In genomic region chr11:10526974-10527918, GRCh38 we compare ENCODE assay signal across 10 cellular contexts. TPM values are rescaled to one million over a fixed set of nuclear protein-coding genes. Genes with fewer than 3 reads are reported as not detected.
DNase-seq lines count a peak whose midpoint lies in the region; ATAC-seq and TF ChIP-seq lines count a peak whose summit lies in the region.
"Had no signal": no experiment of that assay in that cellular context is flagged by ENCODE, and none has a peak within 500 bp of the region (broad histone marks: within the 10 kb centered on the region; RNA-seq: fewer than 3 reads in every experiment).

No MANE protein-coding gene starts in this region.

- TF ChIP-seq POLR2A in lower leg skin (IDR thresholded peaks at IDR 0.05), result no peak

- no peaks in the 10 kb centered on the region for H3K9me3 Mint-ChIP-seq in CD4-positive, CD25-positive, alpha-beta regulatory T cell

- H3K27me3 ChIP-seq in CD4-positive, CD25-positive, alpha-beta regulatory T cell (ENCODE audit: control insufficient read depth, insufficient read depth, low read length), result no peaks in the 10 kb centered on the region
- H3K27me3 ChIP-seq in SJCRH30, result no peaks in the 10 kb centered on the region

- H3K27ac Mint-ChIP-seq in CD4-positive, CD25-positive, alpha-beta regulatory T cell, result peak overlapping the region; percentile 13 to 40 (median 31)

- H3K36me3 Mint-ChIP-seq in CD4-positive, CD25-positive, alpha-beta regulatory T cell, result peaks cover 32% of the 10 kb centered on the region

- no peak overlapping the region for H3K9ac ChIP-seq in SK-N-MC (ENCODE audit: insufficient read length)
- H3K9ac ChIP-seq: KMS-11 had no signal

- H3K27me3 Mint-ChIP-seq in CD4-positive, CD25-positive, alpha-beta regulatory T cell, result no peaks in the 10 kb centered on the region

- peak; percentile 65 to 68 for ATAC-seq in CD4-positive, CD25-positive, alpha-beta regulatory T cell (ENCODE audit: low read depth in 2 of 2)
- peak; percentile 76 for ATAC-seq in GM21737 (IDR thresholded peaks at IDR 0.05; ENCODE audit: unreplicated experiment)

- peak in 1 of 3 donors; percentile 35 for DNase-seq in CD4-positive, CD25-positive, alpha-beta regulatory T cell
- no peak for DNase-seq in SK-N-MC (ENCODE audit: low read depth, low spot score)
- peak; percentile 42 for DNase-seq in inferior parietal cortex (ENCODE audit: extremely low spot score)
- DNase-seq in retina, result no peak
- DNase-seq in lower leg skin (ENCODE audit: low spot score in 2 of 2), result no peak
- no peak for DNase-seq in iPS-NIHi7 (ENCODE audit: extremely low spot score)
- no peak for DNase-seq in SJCRH30

- H3K4me1 ChIP-seq in CD4-positive, CD25-positive, alpha-beta regulatory T cell (ENCODE audit: control insufficient read depth, insufficient read depth, low read length, poor library complexity, severe bottlenecking), result no peaks in the 10 kb centered on the region
- H3K4me1 ChIP-seq in SJCRH30, result no peaks in the 10 kb centered on the region

- no peak overlapping the region for H3K4me3 Mint-ChIP-seq in CD4-positive, CD25-positive, alpha-beta regulatory T cell

- no peak overlapping the region for H3K4me3 ChIP-seq in CD4-positive, CD25-positive, alpha-beta regulatory T cell (ENCODE audit: low read depth, low read length)
- H3K4me3 ChIP-seq in SK-N-MC, result 0 out of 2 replicates have a peak overlapping the region, but pooled peaks have one; percentile 13
- no peak overlapping the region for H3K4me3 ChIP-seq in lower leg skin (ENCODE audit: low read depth, poor library complexity, severe bottlenecking)
- no peak overlapping the region for H3K4me3 ChIP-seq in SJCRH30

- peaks cover 3 to 14% (median 8%) of the 10 kb centered on the region in 4 donors for H3K4me1 Mint-ChIP-seq in CD4-positive, CD25-positive, alpha-beta regulatory T cell

- intact Hi-C loops in lower leg skin (cut with DNase I; ENCODE audit: low total_unique reads), result no loop called here

- peaks cover 58% of the 10 kb centered on the region for H3K36me3 ChIP-seq in CD4-positive, CD25-positive, alpha-beta regulatory T cell (ENCODE audit: control insufficient read depth, insufficient read depth, low read length)
- H3K36me3 ChIP-seq in SK-N-MC (ENCODE audit: insufficient read depth, low read length), result peaks cover 88% of the 10 kb centered on the region
- H3K36me3 ChIP-seq in SJCRH30, result peaks cover 22% of the 10 kb centered on the region

- no peak for TF ChIP-seq CTCF in lower leg skin (IDR thresholded peaks at IDR 0.05)

- H3K27ac ChIP-seq in CD4-positive, CD25-positive, alpha-beta regulatory T cell (ENCODE audit: insufficient read depth, low read length, poor library complexity, severe bottlenecking), result no peak overlapping the region
- peak overlapping the region; percentile 91 for H3K27ac ChIP-seq in SK-N-MC
- no peak overlapping the region for H3K27ac ChIP-seq in SJCRH30
- H3K27ac ChIP-seq: KMS-11 had no signal

- no peaks in the 10 kb centered on the region for H3K9me3 ChIP-seq in CD4-positive, CD25-positive, alpha-beta regulatory T cell (ENCODE audit: control insufficient read depth in 2 of 2, low read length in 2 of 2)
- H3K9me3 ChIP-seq in SK-N-MC (ENCODE audit: low read depth, low read length) (no peaks in the 10 kb centered on the region), SJCRH30 (replicated peaks) (no peaks in the 10 kb centered on the region)

- 66 to 68% methylated on average over 6 of the region's 6 CpGs for WGBS in lower leg skin, 2 donors

RNA-seq across cellular contexts. Expression of gene RNF141, which starts 13.7 kb away (rescaled TPM):
- total RNA-seq in CD4-positive, CD25-positive, alpha-beta regulatory T cell, result 7.8 TPM
- 10 to 100 TPM; 16.8 to 22.5 (median 18.5) TPM for polyA plus RNA-seq in CD4-positive, CD25-positive, alpha-beta regulatory T cell
- total RNA-seq in lower leg skin, result 10 to 100 TPM; 70.6 to 74.9 (median 74.2) TPM
- 12.6 and 13.9 TPM in 2 replicates for total RNA-seq in SJCRH30 (2014; rRNA removed; shearing (Covaris generic))

RNA-seq across cellular contexts. Expression of gene LYVE1, which starts 41.2 kb away (rescaled TPM):
- not detected for total RNA-seq in CD4-positive, CD25-positive, alpha-beta regulatory T cell
- polyA plus RNA-seq in CD4-positive, CD25-positive, alpha-beta regulatory T cell, result not detected
- total RNA-seq in lower leg skin, result 10 to 100 TPM; 14.3 to 29.0 (median 20.6) TPM
- not detected in 2 replicates for total RNA-seq in SJCRH30 (2014; rRNA removed; shearing (Covaris generic))
- total RNA-seq: G401 had no signal

Comparison
In these comparisons a context has a peak if more than half of its experiments do, and no peak if none do; other contexts are left out.
1. RNA of gene LYVE1, which starts 41.2 kb away (total RNA-seq): 14.3 to 29.0 TPM in lower leg skin; not detected in CD4-positive, CD25-positive, alpha-beta regulatory T cell (single experiment) and not detected in SJCRH30; every median in the first group is over 10 times any median in the second.